In genomic region chr3:23712656-23713559, GRCh38 we compare ENCODE assay signal across 9 cellular contexts.
DNase-seq lines count a peak whose midpoint lies in the region; ATAC-seq and TF ChIP-seq lines count a peak whose summit lies in the region.
"Had no signal": no experiment of that assay in that cellular context is flagged by ENCODE, and none has a peak within 500 bp of the region (broad histone marks: within the 10 kb centered on the region; RNA-seq: fewer than 3 reads in every experiment).

No MANE protein-coding gene starts in this region.

- no peak overlapping the region for H3K4me3 Mint-ChIP-seq in activated T-helper 17 cell treated with anti-CD3 and anti-CD28 coated beads, Interleukin-2, amount 50 U/mL, for 72 hours

- no peaks in the 10 kb centered on the region for H3K4me1 ChIP-seq in cardiac muscle cell (ENCODE audit: low read depth)

- no peak overlapping the region for H3K27ac Mint-ChIP-seq in activated T-helper 17 cell treated with anti-CD3 and anti-CD28 coated beads, Interleukin-2, amount 50 U/mL, for 72 hours

- DNase-seq in H7 (peak; percentile 70), SHP77 (lab: John Stamatoyannopoulos, UW) (peak; percentile 65 to 80), cardiac muscle cell (ENCODE audit: low read depth in 1 of 2, low spot score in 1 of 2) (peak; percentile 58 to 91), sciatic nerve (ENCODE audit: low spot score) (peak; percentile 67), NCI-H1105 treated with DMSO at 0.1 percent for 48 hours (lab: John Stamatoyannopoulos, UW) (no peak), germinal center (ENCODE audit: low spot score) (no peak)

- H3K4me3 ChIP-seq in H7 (ENCODE audit: insufficient read depth, low read depth, low read length) (no peak overlapping the region), cardiac muscle cell (no peak overlapping the region)
- H3K4me3 ChIP-seq: tibial artery had no signal

- no peaks in the 10 kb centered on the region for H3K27me3 ChIP-seq in H7 (ENCODE audit: control insufficient read depth, insufficient read depth, low read length)
- H3K27me3 ChIP-seq in cardiac muscle cell, result no peaks in the 10 kb centered on the region
- H3K27me3 ChIP-seq: tibial artery had no signal

- H3K36me3 ChIP-seq in H7 (replicated peaks; ENCODE audit: control insufficient read depth, insufficient read depth, low read length), result no peaks in the 10 kb centered on the region
- no peaks in the 10 kb centered on the region for H3K36me3 ChIP-seq in cardiac muscle cell
- H3K36me3 ChIP-seq: tibial artery had no signal

- H3K27ac ChIP-seq in cardiac muscle cell, result no peak overlapping the region
- H3K27ac ChIP-seq: tibial artery had no signal

- peak; percentile 92 for ATAC-seq in sciatic nerve
- no peak for ATAC-seq in activated T-helper 17 cell treated with anti-CD3 and anti-CD28 coated beads, Interleukin-2, amount 50 U/mL, for 72 hours (replicated peaks)
- ATAC-seq in GM21619 (IDR thresholded peaks at IDR 0.05; ENCODE audit: unreplicated experiment), result no peak

- intact Hi-C loops in sciatic nerve (cut with DNase I), result no loop called here

- TF ChIP-seq CTCF in cardiac muscle cell (IDR thresholded peaks at IDR 0.05; ENCODE audit: low read depth, low read length), result no peak

- no peaks in the 10 kb centered on the region for H3K9me3 ChIP-seq in cardiac muscle cell (ENCODE audit: low read depth)
- H3K9me3 ChIP-seq: tibial artery had no signal

- no peaks in the 10 kb centered on the region for H3K4me1 Mint-ChIP-seq in activated T-helper 17 cell treated with anti-CD3 and anti-CD28 coated beads, Interleukin-2, amount 50 U/mL, for 72 hours

- peaks cover 13% of the 10 kb centered on the region for H3K27me3 Mint-ChIP-seq in activated T-helper 17 cell treated with anti-CD3 and anti-CD28 coated beads, Interleukin-2, amount 50 U/mL, for 72 hours

- H3K36me3 Mint-ChIP-seq in activated T-helper 17 cell treated with anti-CD3 and anti-CD28 coated beads, Interleukin-2, amount 50 U/mL, for 72 hours (ENCODE audit: low read depth), result no peaks in the 10 kb centered on the region

- H3K9me3 Mint-ChIP-seq in activated T-helper 17 cell treated with anti-CD3 and anti-CD28 coated beads, Interleukin-2, amount 50 U/mL, for 72 hours, result no peaks in the 10 kb centered on the region

Comparison
In these comparisons a context has a peak if more than half of its experiments do, and no peak if none do; other contexts are left out.
1. DNase-seq: peak in H7 (single experiment), SHP77 (2 of 2), cardiac muscle cell (2 of 2) and sciatic nerve (single experiment); none in NCI-H1105 treated with DMSO at 0.1 percent for 48 hours (single experiment) and germinal center (single experiment).